ENCODE assay signal across 1 cellular context in the genomic region with DNA sequence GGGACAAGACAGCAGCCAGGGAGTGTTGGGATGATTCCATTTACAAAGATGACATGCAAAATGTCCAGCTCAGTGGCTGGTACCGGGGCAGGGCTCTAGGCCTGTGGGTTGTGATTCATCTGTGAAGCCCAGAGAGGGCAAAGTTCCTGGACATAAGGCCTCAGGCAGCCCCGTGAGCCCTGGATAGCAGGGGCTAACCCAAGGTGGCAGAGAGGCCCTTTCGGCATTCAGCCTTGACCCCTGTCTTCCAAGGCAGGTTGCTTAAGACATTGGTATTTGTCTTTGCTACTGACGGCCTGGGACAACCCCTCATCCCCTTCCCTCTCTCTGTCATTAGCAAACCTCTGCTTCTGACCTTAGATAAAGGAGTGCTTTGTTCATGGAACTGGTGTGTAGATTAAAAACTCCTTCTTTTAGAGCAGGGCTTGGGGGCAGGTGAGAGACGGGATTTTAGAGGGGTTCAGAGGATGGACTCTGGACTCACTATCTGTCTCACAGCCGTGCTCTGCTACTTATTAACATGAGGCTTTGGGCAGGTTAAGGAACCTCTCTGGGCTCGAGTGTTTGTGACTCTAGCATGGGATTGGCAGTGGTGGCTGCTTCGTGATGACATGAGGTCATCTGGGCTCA.
TF ChIP-seq lines count a peak whose summit lies in the region.

No MANE protein-coding gene starts in this region.

TF ChIP-seq in H1, 55 proteins besides CTCF, POLR2A, EP300 and RAD21:
- no peak for TF ChIP-seq KDM4A (IDR thresholded peaks at IDR 0.05; ENCODE audit: low read depth, low read length, severe bottlenecking)
- TF ChIP-seq RBBP5 (IDR thresholded peaks at IDR 0.05; ENCODE audit: borderline replicate concordance, low read depth, low read length): no peak
- no peak for TF ChIP-seq GTF2F1 (IDR thresholded peaks at IDR 0.05; ENCODE audit: borderline replicate concordance, low read depth, low read length)
- no peak for TF ChIP-seq HDAC6 (IDR thresholded peaks at IDR 0.05; ENCODE audit: low read depth, low read length)
- no peak for TF ChIP-seq NRF1 (IDR thresholded peaks at IDR 0.05; ENCODE audit: low read depth, low read length)
